In genomic region chr11:19632435-19632834, GRCh38 we compare ENCODE assay signal across 14 cellular contexts.
DNase-seq lines count a peak whose midpoint lies in the region; ATAC-seq and TF ChIP-seq lines count a peak whose summit lies in the region.
"Had no signal": no experiment of that assay in that cellular context is flagged by ENCODE, and none has a peak within 500 bp of the region (broad histone marks: within the 10 kb centered on the region; RNA-seq: fewer than 3 reads in every experiment).

No MANE protein-coding gene starts in this region.

- ATAC-seq in SK-N-SH treated with all-trans-retinoic acid at 6 μM for 48 hours (peak; percentile 72), sciatic nerve (peak; percentile 40), gastrocnemius medialis (no peak)

- peak overlapping the region; percentile 56 for H3K4me2 ChIP-seq in fibroblast of lung (ENCODE audit: extremely low read depth, insufficient read depth, low read length)

- H4K20me1 ChIP-seq in fibroblast of lung (ENCODE audit: control insufficient read depth, extremely low read depth, insufficient read depth, low read length): no peaks in the 10 kb centered on the region

- H3K36me3 ChIP-seq in fibroblast of lung (ENCODE audit: control insufficient read depth, insufficient read depth, low read length) (no peaks in the 10 kb centered on the region), gastrocnemius medialis (no peaks in the 10 kb centered on the region)
- H3K36me3 ChIP-seq: HAP-1, pancreas had no signal

- no peak overlapping the region for H2AFZ ChIP-seq in fibroblast of lung (ENCODE audit: low read length)

- H3K27ac ChIP-seq in fibroblast of lung (ENCODE audit: insufficient read depth, low read length): no peak overlapping the region
- H3K27ac ChIP-seq in gastrocnemius medialis: peak overlapping the region in 1 of 4 donors; percentile 52
- H3K27ac ChIP-seq: pancreas had no signal

- TF ChIP-seq CTCF in fibroblast of lung (conservative IDR thresholded peaks at IDR 0.05 in 1 of 2, IDR thresholded peaks at IDR 0.05 in 1 of 2; ENCODE audit: low read depth in 1 of 2, low read length in 2 of 2) (no peak), gastrocnemius medialis (IDR thresholded peaks at IDR 0.05 in 4 of 5, conservative IDR thresholded peaks at IDR 0.05 in 1 of 5) (no peak)

- peak overlapping the region in 1 of 4 experiments; percentile 8 for H3K4me3 ChIP-seq in fibroblast of lung (replicated peaks in 1 of 4; ENCODE audit: control extremely low read depth in 1 of 4, insufficient read depth in 1 of 4, low read depth in 3 of 4, low read length in 4 of 4)
- no peak overlapping the region for H3K4me3 ChIP-seq in gastrocnemius medialis
- H3K4me3 ChIP-seq: HAP-1, pancreas had no signal

- intact Hi-C loops in sciatic nerve (cut with DNase I): no loop called here
- intact Hi-C loops in gastrocnemius medialis (cut with DNase I; ENCODE audit: low total_unique reads): no loop called here

- TF ChIP-seq POLR2A in gastrocnemius medialis (IDR thresholded peaks at IDR 0.05): no peak

- H3K9ac ChIP-seq in fibroblast of lung (ENCODE audit: insufficient read depth, low read length): no peak overlapping the region

- in situ Hi-C loops in gastrocnemius medialis (cut with MboI; ENCODE audit: low sequenced_read_pairs in 4 of 4): no loop called here

- H3K9me3 ChIP-seq in fibroblast of lung (ENCODE audit: control insufficient read depth, insufficient read depth, low read depth, low read length): no peaks in the 10 kb centered on the region
- no peaks in the 10 kb centered on the region for H3K9me3 ChIP-seq in gastrocnemius medialis
- H3K9me3 ChIP-seq: HAP-1, pancreas had no signal

- H3K79me2 ChIP-seq in fibroblast of lung (ENCODE audit: control insufficient read depth, insufficient read depth, low read length): no peaks in the 10 kb centered on the region

- DNase-seq in EL: peak; percentile 71
- DNase-seq in fibroblast of lung (ENCODE audit: low read depth in 2 of 2): peak; percentile 62 to 81
- no peak for DNase-seq in sciatic nerve (ENCODE audit: low spot score)
- no peak for DNase-seq in gastrocnemius medialis
- no peak for DNase-seq in NCI-H146 (lab: John Stamatoyannopoulos, UW)
- no peak for DNase-seq in stimulated activated naive CD4-positive, alpha-beta T cell treated with Interleukin-2 at 50 U/mL for 16 hours (lab: John Stamatoyannopoulos, UW)
- no peak for DNase-seq in NCI-H69 (lab: John Stamatoyannopoulos, UW)
- DNase-seq: activated B cell treated with CpG ODN at 0.5 μM for 24 hours; activated naive CD8-positive, alpha-beta T cell treated with anti-CD3 and anti-CD28 coated beads, Interleukin-2, amount 10 ng/mL, durations not matched to agents 7 days and 5 days; DMS153; stimulated activated CD4-positive, alpha-beta T cell treated with anti-CD3 and anti-CD28 coated beads, Interleukin-12 subunit alpha, Interleukin-12 subunit beta, amount 100 ng/mL, for 4 hours had no signal

- H3K4me1 ChIP-seq in fibroblast of lung (ENCODE audit: control insufficient read depth, extremely low read depth, insufficient read depth, low read length) (peaks cover 4% of the 10 kb centered on the region), gastrocnemius medialis (peaks cover 6 to 22% of the 10 kb centered on the region in 2 donors)
- H3K4me1 ChIP-seq: HAP-1, pancreas had no signal

- H3K27me3 ChIP-seq in fibroblast of lung (ENCODE audit: control insufficient read depth, insufficient read depth, low read length) (no peaks in the 10 kb centered on the region), gastrocnemius medialis (no peaks in the 10 kb centered on the region)
- H3K27me3 ChIP-seq: pancreas had no signal

TF ChIP-seq in SK-N-SH treated with all-trans-retinoic acid at 6 μM for 48 hours, 23 proteins besides CTCF, POLR2A, EP300 and RAD21 (continues in another document):
- no peak for TF ChIP-seq CSRNP3 (CRISPR knock-in tag; IDR thresholded peaks at IDR 0.05)
- no peak for TF ChIP-seq BACH2 (CRISPR knock-in tag; IDR thresholded peaks at IDR 0.05; ENCODE audit: borderline replicate concordance)
- TF ChIP-seq ZC3H10 (CRISPR knock-in tag; IDR thresholded peaks at IDR 0.05): peak; percentile 50; the same call in 1 of the 2 replicates
- no peak for TF ChIP-seq ESRRG (CRISPR knock-in tag; IDR thresholded peaks at IDR 0.05)
- TF ChIP-seq ZFP3 (CRISPR knock-in tag; IDR thresholded peaks at IDR 0.05): no peak
- no peak for TF ChIP-seq ZNF8 (CRISPR knock-in tag; IDR thresholded peaks at IDR 0.05)
- no peak for TF ChIP-seq PPARA (CRISPR knock-in tag; IDR thresholded peaks at IDR 0.05; ENCODE audit: borderline replicate concordance)
- TF ChIP-seq ZNF70 (CRISPR knock-in tag; IDR thresholded peaks at IDR 0.05): no peak
- no peak for TF ChIP-seq ZFP30 (CRISPR knock-in tag; IDR thresholded peaks at IDR 0.05)
- no peak for TF ChIP-seq CREB5 (CRISPR knock-in tag; IDR thresholded peaks at IDR 0.05; ENCODE audit: low read depth)
- TF ChIP-seq SNAI2 (CRISPR knock-in tag; IDR thresholded peaks at IDR 0.05): no peak
- TF ChIP-seq TSHZ2 (CRISPR knock-in tag; IDR thresholded peaks at IDR 0.05): no peak
- TF ChIP-seq GLIS3 (CRISPR knock-in tag; IDR thresholded peaks at IDR 0.05): no peak
- 0 out of 2 replicates have a peak, but pooled peaks have one; percentile 12 for TF ChIP-seq ISL1 (CRISPR knock-in tag; IDR thresholded peaks at IDR 0.05)
- no peak; the same call in 1 of the 2 replicates for TF ChIP-seq TCF4 (CRISPR knock-in tag; IDR thresholded peaks at IDR 0.05; ENCODE audit: borderline replicate concordance)
- TF ChIP-seq TOX (CRISPR knock-in tag; IDR thresholded peaks at IDR 0.05; ENCODE audit: borderline replicate concordance): no peak
- no peak for TF ChIP-seq CSDC2 (CRISPR knock-in tag; IDR thresholded peaks at IDR 0.05)
- TF ChIP-seq PATZ1 (CRISPR knock-in tag; IDR thresholded peaks at IDR 0.05; ENCODE audit: borderline replicate concordance): peak; percentile 26; the same call in 1 of the 2 replicates

Comparison
In these comparisons a context has a peak if more than half of its experiments do, and no peak if none do; other contexts are left out.
1. DNase-seq: peak in EL (single experiment) and fibroblast of lung (2 of 2); none in sciatic nerve (single experiment), gastrocnemius medialis (0 of 2), NCI-H146 (single experiment), stimulated activated naive CD4-positive, alpha-beta T cell treated with Interleukin-2 at 50 U/mL for 16 hours (single experiment) and NCI-H69 (single experiment).
2. ATAC-seq: peak in SK-N-SH treated with all-trans-retinoic acid at 6 μM for 48 hours (single experiment) and sciatic nerve (single experiment); none in gastrocnemius medialis (0 of 2).